24 cellular contexts compared by ENCODE assay signal in genomic region chr16:88902744-88903143, GRCh38. TPM values are rescaled to one million over a fixed set of nuclear protein-coding genes. Genes with fewer than 3 reads are reported as not detected.
"Had no signal": no experiment of that assay in that cellular context is flagged by ENCODE, and none has a peak within 500 bp of the region (broad histone marks: within the 10 kb centered on the region; RNA-seq: fewer than 3 reads in every experiment).

No MANE protein-coding gene starts in this region.

- H3K4me1 ChIP-seq: gastroesophageal sphincter, pancreas, prostate gland, sigmoid colon, thyroid gland had no signal

- H3K36me3 Mint-ChIP-seq: natural killer cell, type B pancreatic cell had no signal

- H3K4me3 Mint-ChIP-seq: dendritic cell treated with granulocyte-macrophage colony-stimulating factor and Interleukin-4, amounts not matched to agents 40 ng/mL and 50 ng/mL, for 4 days; effector memory CD8-positive, alpha-beta T cell; natural killer cell; neural crest cell; type B pancreatic cell had no signal

- DNase-seq: effector memory CD8-positive, alpha-beta T cell; glutamatergic neuron; islet precursor cell; mammary epithelial cell; mucosa of descending colon; natural killer cell; occipital lobe; pancreas; sigmoid colon; small intestine; stimulated activated CD4-positive, alpha-beta T cell treated with anti-CD3 and anti-CD28 coated beads, Interleukin-12 subunit alpha, Interleukin-12 subunit beta, amount 100 ng/mL, for 4 hours; stimulated activated naive CD8-positive, alpha-beta T cell treated with anti-CD3 and anti-CD28 coated beads, Interleukin-15, Interleukin-2, amounts not matched to agents 100 U/mL and 50 U/mL, for 24 hours; thyroid gland had no signal

- H3K9me3 Mint-ChIP-seq: dendritic cell treated with granulocyte-macrophage colony-stimulating factor and Interleukin-4, amounts not matched to agents 40 ng/mL and 50 ng/mL, for 4 days; effector memory CD8-positive, alpha-beta T cell; natural killer cell; neural crest cell; type B pancreatic cell had no signal

- H3K27me3 Mint-ChIP-seq: dendritic cell treated with granulocyte-macrophage colony-stimulating factor and Interleukin-4, amounts not matched to agents 40 ng/mL and 50 ng/mL, for 4 days; type B pancreatic cell had no signal

- H3K27ac Mint-ChIP-seq: dendritic cell treated with granulocyte-macrophage colony-stimulating factor and Interleukin-4, amounts not matched to agents 40 ng/mL and 50 ng/mL, for 4 days; effector memory CD8-positive, alpha-beta T cell; natural killer cell; type B pancreatic cell had no signal

- H3K9me3 ChIP-seq: esophagus muscularis mucosa, gastroesophageal sphincter, mucosa of descending colon, pancreas, prostate gland, sigmoid colon, suprapubic skin, thyroid gland had no signal

- H3K27ac ChIP-seq: epithelial cell of prostate, esophagus muscularis mucosa, gastroesophageal sphincter, pancreas, prostate gland, sigmoid colon, suprapubic skin, thyroid gland had no signal

- ATAC-seq: effector memory CD8-positive, alpha-beta T cell; gastroesophageal sphincter; left lobe of liver; mucosa of descending colon; natural killer cell; pancreas; stimulated activated naive CD8-positive, alpha-beta T cell treated with anti-CD3 and anti-CD28 coated beads, Interleukin-15, Interleukin-2, amounts not matched to agents 100 U/mL and 50 U/mL, for 24 hours had no signal

- H3K4me3 ChIP-seq: esophagus muscularis mucosa, gastroesophageal sphincter, mucosa of descending colon, pancreas, prostate gland, sigmoid colon, suprapubic skin, thyroid gland had no signal

- H3K36me3 ChIP-seq: prostate gland, sigmoid colon, thyroid gland had no signal

- H3K4me1 Mint-ChIP-seq: neural crest cell had no signal

- H3K27me3 ChIP-seq: pancreas, thyroid gland had no signal

RNA-seq across cellular contexts. Expression of gene PABPN1L, which starts 36.3 kb away (rescaled TPM):
- total RNA-seq: esophagus muscularis mucosa, fibroblast of villous mesenchyme, lower leg skin, mammary epithelial cell, mucosa of descending colon, neural crest cell, occipital lobe, sigmoid colon, suprapubic skin, thyroid gland had no signal
- polyA plus RNA-seq: mammary epithelial cell, small intestine had no signal
